10 cellular contexts compared by ENCODE assay signal in genomic region chr9:131000526-131000925, GRCh38. TPM values are rescaled to one million over a fixed set of nuclear protein-coding genes. Genes with fewer than 3 reads are reported as not detected.
DNase-seq lines count a peak whose midpoint lies in the region; TF ChIP-seq lines count a peak whose summit lies in the region.
"Not testable (repeated sequence)": the region's sequence is repeated elsewhere in the genome, so short reads cannot be mapped to it uniquely, and the experiment has no call there.
"Had no signal": no experiment of that assay in that cellular context is flagged by ENCODE, and none has a peak within 500 bp of the region (broad histone marks: within the 10 kb centered on the region; RNA-seq: fewer than 3 reads in every experiment).

No MANE protein-coding gene starts in this region.

- H3K9ac ChIP-seq in endodermal cell (ENCODE audit: extremely low read depth, low read length, poor library complexity, severe bottlenecking); neuronal stem cell (ENCODE audit: low read depth, low read length, poor library complexity): not testable (repeated sequence)

- H3K9me3 ChIP-seq in endodermal cell (ENCODE audit: control insufficient read depth, low read length); neuronal stem cell (replicated peaks in 1 of 2; ENCODE audit: control insufficient read depth in 2 of 2, insufficient read depth in 1 of 2, low read depth in 1 of 2, low read length in 2 of 2); osteoblast (ENCODE audit: low read depth, low read length): not testable (repeated sequence)

- peaks cover 61% of the 10 kb centered on the region for H3K27me3 ChIP-seq in brain microvascular endothelial cell (replicated peaks)
- peaks cover 13% of the 10 kb centered on the region for H3K27me3 ChIP-seq in endodermal cell (ENCODE audit: control insufficient read depth, insufficient read depth, low read length, poor library complexity, severe bottlenecking)
- H3K27me3 ChIP-seq in neuronal stem cell (ENCODE audit: control insufficient read depth in 3 of 3, insufficient read depth in 3 of 3, low read depth in 1 of 3, low read length in 3 of 3) = peaks cover 0 to 21% (median 7%) of the 10 kb centered on the region in 3 experiments
- peaks cover 30% of the 10 kb centered on the region for H3K27me3 ChIP-seq in osteoblast (ENCODE audit: insufficient read depth, low read length)

- DNase-seq in brain microvascular endothelial cell; neuronal stem cell (ENCODE audit: low spot score): not testable (repeated sequence)
- DNase-seq in endodermal cell (peak; percentile 30), islet precursor cell (peak; percentile 30), osteoblast (ENCODE audit: insufficient read length, low spot score, missing footprints) (peak; percentile 34)

- H4K20me1 ChIP-seq in osteoblast (ENCODE audit: insufficient read depth, low read length) = not testable (repeated sequence)

- peaks cover 13% of the 10 kb centered on the region for H3K27me3 Mint-ChIP-seq in endodermal cell (ENCODE audit: insufficient read depth)

- not testable (repeated sequence) for H3K36me3 Mint-ChIP-seq in endodermal cell (ENCODE audit: low read depth)

- not testable (repeated sequence) for H2BK5ac ChIP-seq in neuronal stem cell (ENCODE audit: low read length)

- peak overlapping the region; percentile 14 for H3K23ac ChIP-seq in neuronal stem cell (ENCODE audit: low read depth, low read length, poor library complexity)

- H3K27ac Mint-ChIP-seq in endodermal cell = not testable (repeated sequence)

- in situ Hi-C loops in brain microvascular endothelial cell (cut with HindIII; ENCODE audit: low pct_ligation_motif_present, low sequenced_read_pairs) = not testable (repeated sequence)

- not testable (repeated sequence) for H2AK5ac ChIP-seq in neuronal stem cell (ENCODE audit: low read depth, low read length)

- not testable (repeated sequence) for H3K14ac ChIP-seq in neuronal stem cell (ENCODE audit: low read length)

- not testable (repeated sequence) for TF ChIP-seq CTCF in brain microvascular endothelial cell (IDR thresholded peaks at IDR 0.05; ENCODE audit: low read depth, low read length, missing control alignments); endodermal cell (conservative IDR thresholded peaks at IDR 0.05); osteoblast (IDR thresholded peaks at IDR 0.05; ENCODE audit: extremely low read depth, low read depth, low read length)

- H2BK15ac ChIP-seq in neuronal stem cell (ENCODE audit: low read length) = not testable (repeated sequence)

- H3K79me1 ChIP-seq in neuronal stem cell (ENCODE audit: low read depth, low read length) = not testable (repeated sequence)

- not testable (repeated sequence) for H3K4ac ChIP-seq in neuronal stem cell (ENCODE audit: low read length)

- H3K9me3 Mint-ChIP-seq in endodermal cell = not testable (repeated sequence)

- H2AFZ ChIP-seq in neuronal stem cell (ENCODE audit: low read length); osteoblast (ENCODE audit: low read length): not testable (repeated sequence)

- H2BK120ac ChIP-seq in neuronal stem cell (ENCODE audit: low read depth, low read length) = not testable (repeated sequence)

- H3K79me2 ChIP-seq in osteoblast (ENCODE audit: insufficient read depth, low read length) = not testable (repeated sequence)

- peak overlapping the region; percentile 7 for H3K27ac ChIP-seq in brain microvascular endothelial cell
- H3K27ac ChIP-seq in endodermal cell (ENCODE audit: low read depth, low read length); neuronal stem cell (replicated peaks; ENCODE audit: low read length); osteoblast (ENCODE audit: low read depth, low read length): not testable (repeated sequence)

- not testable (repeated sequence) for H4K8ac ChIP-seq in neuronal stem cell (ENCODE audit: low read depth, low read length)

- H3K4me3 Mint-ChIP-seq in endodermal cell = not testable (repeated sequence)

- not testable (repeated sequence) for H3K4me2 ChIP-seq in neuronal stem cell (ENCODE audit: insufficient read depth, low read length, poor library complexity, severe bottlenecking); osteoblast (ENCODE audit: insufficient read depth, low read length)

- 88% methylated on average over 8 to 9 of the region's 9 CpGs for WGBS in endodermal cell (ENCODE audit: insufficient coverage in 1 of 2, insufficient read length in 1 of 2), 2 experiments
- WGBS in neuronal stem cell (ENCODE audit: extremely low coverage in 2 of 2, insufficient read length in 2 of 2, insufficient replicate concordance in 1 of 2), 2 donors = no CpG with 5 or more reads among the region's 9 CpGs

- H4K91ac ChIP-seq in neuronal stem cell (ENCODE audit: low read depth, low read length, poor library complexity) = not testable (repeated sequence)

- H3K4me3 ChIP-seq in brain microvascular endothelial cell (ENCODE audit: low read depth, low read length); endodermal cell (ENCODE audit: low read length); neuronal stem cell (ENCODE audit: low read length in 2 of 2); osteoblast (ENCODE audit: insufficient read depth, low read length): not testable (repeated sequence)

- H3K4me1 Mint-ChIP-seq in endodermal cell = not testable (repeated sequence)

- not testable (repeated sequence) for H3K4me1 ChIP-seq in endodermal cell (ENCODE audit: control insufficient read depth, insufficient read depth, low read length); neuronal stem cell (ENCODE audit: control insufficient read depth in 2 of 2, insufficient read depth in 1 of 2, low read depth in 1 of 2, low read length in 2 of 2); osteoblast (ENCODE audit: insufficient read depth, low read length)

- H3K18ac ChIP-seq in neuronal stem cell (ENCODE audit: low read length) = not testable (repeated sequence)

- H2BK12ac ChIP-seq in neuronal stem cell (ENCODE audit: low read length) = not testable (repeated sequence)

- not testable (repeated sequence) for H3K36me3 ChIP-seq in brain microvascular endothelial cell (replicated peaks); endodermal cell (ENCODE audit: control insufficient read depth, insufficient read depth, low read length); neuronal stem cell (replicated peaks in 1 of 2; ENCODE audit: control insufficient read depth in 2 of 2, insufficient read depth in 2 of 2, low read length in 2 of 2); osteoblast (ENCODE audit: insufficient read depth, low read length)

RNA-seq across cellular contexts. Expression of gene LAMC3, which starts 8.4 kb away (rescaled TPM):
- total RNA-seq in endodermal cell = 10 to 100 TPM; 16.7 to 41.2 TPM
- polyA plus RNA-seq in endodermal cell (2013, experiment 1 of 2) = 4.3 TPM
- polyA plus RNA-seq in endodermal cell (2013, experiment 2 of 2) = 4.6 TPM
- polyA plus RNA-seq in neuronal stem cell (2013, experiment 1 of 2) = 0.03 TPM
- 0.07 TPM for polyA plus RNA-seq in neuronal stem cell (2013, experiment 2 of 2)
- under 0.01 TPM in 1 of 2 replicates, not detected in the other for total RNA-seq in osteoblast
- total RNA-seq: Calu3 had no signal
- polyA plus RNA-seq: AG04450; CD14-positive monocyte; CD4-positive, alpha-beta memory T cell; CD8-positive, alpha-beta memory T cell had no signal

Comparison
In these comparisons a context has a peak if more than half of its experiments do, and no peak if none do; other contexts are left out.
1. RNA of gene LAMC3, which starts 8.4 kb away (total RNA-seq): 16.7 to 41.2 TPM in endodermal cell; under 0.01 TPM in osteoblast; every median in the first group is over 10 times any median in the second.